1 cellular context compared by ENCODE assay signal in genomic region chr22:45462034-45462655, GRCh38.
TF ChIP-seq lines count a peak whose summit lies in the region.

No MANE protein-coding gene starts in this region.

TF ChIP-seq in GM12878, 131 proteins besides CTCF, POLR2A, EP300 and RAD21:
- no peak for TF ChIP-seq ZNF207 (IDR thresholded peaks at IDR 0.05; ENCODE audit: borderline replicate concordance)
- no peak for TF ChIP-seq SRF (IDR thresholded peaks at IDR 0.05; ENCODE audit: low read depth in 2 of 2, low read length in 2 of 2)
- TF ChIP-seq, protein P1, sequence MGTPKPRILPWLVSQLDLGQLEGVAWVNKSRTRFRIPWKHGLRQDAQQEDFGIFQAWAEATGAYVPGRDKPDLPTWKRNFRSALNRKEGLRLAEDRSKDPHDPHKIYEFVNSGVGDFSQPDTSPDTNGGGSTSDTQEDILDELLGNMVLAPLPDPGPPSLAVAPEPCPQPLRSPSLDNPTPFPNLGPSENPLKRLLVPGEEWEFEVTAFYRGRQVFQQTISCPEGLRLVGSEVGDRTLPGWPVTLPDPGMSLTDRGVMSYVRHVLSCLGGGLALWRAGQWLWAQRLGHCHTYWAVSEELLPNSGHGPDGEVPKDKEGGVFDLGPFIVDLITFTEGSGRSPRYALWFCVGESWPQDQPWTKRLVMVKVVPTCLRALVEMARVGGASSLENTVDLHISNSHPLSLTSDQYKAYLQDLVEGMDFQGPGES (IDR thresholded peaks at IDR 0.05): no peak
- TF ChIP-seq YY1 (IDR thresholded peaks at IDR 0.05; ENCODE audit: low read depth, low read length): no peak
- TF ChIP-seq RB1 (IDR thresholded peaks at IDR 0.05; ENCODE audit: borderline replicate concordance): no peak
- TF ChIP-seq NRF1 (conservative IDR thresholded peaks at IDR 0.05; ENCODE audit: low read depth, low read length): no peak
- TF ChIP-seq SMAD1 (IDR thresholded peaks at IDR 0.05; ENCODE audit: low read depth, partially characterized antibody): no peak
- TF ChIP-seq BMI1 (IDR thresholded peaks at IDR 0.05; ENCODE audit: borderline replicate concordance): no peak
- no peak for TF ChIP-seq NKRF (conservative IDR thresholded peaks at IDR 0.05)
- TF ChIP-seq RBBP5 (conservative IDR thresholded peaks at IDR 0.05): no peak
- no peak for TF ChIP-seq ZBTB4 (CRISPR knock-in tag; IDR thresholded peaks at IDR 0.05)
- TF ChIP-seq BCLAF1 (IDR thresholded peaks at IDR 0.05): no peak
- no peak for TF ChIP-seq MEF2B (IDR thresholded peaks at IDR 0.05; ENCODE audit: partially characterized antibody, poor library complexity, severe bottlenecking)
- TF ChIP-seq MYB (IDR thresholded peaks at IDR 0.05; ENCODE audit: borderline replicate concordance, low read depth, low read length): no peak
- TF ChIP-seq USF1 (IDR thresholded peaks at IDR 0.05; ENCODE audit: borderline replicate concordance, extremely low read length, insufficient read depth, low read depth, low read length): no peak
- TF ChIP-seq STAT3 (IDR thresholded peaks at IDR 0.05; ENCODE audit: low read depth, low read length): no peak
- no peak for TF ChIP-seq NFXL1 (IDR thresholded peaks at IDR 0.05; ENCODE audit: borderline replicate concordance)
- no peak for TF ChIP-seq ZNF217 (IDR thresholded peaks at IDR 0.05)
- no peak for TF ChIP-seq BCL11A (IDR thresholded peaks at IDR 0.05; ENCODE audit: low read depth, low read length)
- TF ChIP-seq FOXK2 (IDR thresholded peaks at IDR 0.05): no peak
